8 cellular contexts compared by ENCODE assay signal in the genomic region with DNA sequence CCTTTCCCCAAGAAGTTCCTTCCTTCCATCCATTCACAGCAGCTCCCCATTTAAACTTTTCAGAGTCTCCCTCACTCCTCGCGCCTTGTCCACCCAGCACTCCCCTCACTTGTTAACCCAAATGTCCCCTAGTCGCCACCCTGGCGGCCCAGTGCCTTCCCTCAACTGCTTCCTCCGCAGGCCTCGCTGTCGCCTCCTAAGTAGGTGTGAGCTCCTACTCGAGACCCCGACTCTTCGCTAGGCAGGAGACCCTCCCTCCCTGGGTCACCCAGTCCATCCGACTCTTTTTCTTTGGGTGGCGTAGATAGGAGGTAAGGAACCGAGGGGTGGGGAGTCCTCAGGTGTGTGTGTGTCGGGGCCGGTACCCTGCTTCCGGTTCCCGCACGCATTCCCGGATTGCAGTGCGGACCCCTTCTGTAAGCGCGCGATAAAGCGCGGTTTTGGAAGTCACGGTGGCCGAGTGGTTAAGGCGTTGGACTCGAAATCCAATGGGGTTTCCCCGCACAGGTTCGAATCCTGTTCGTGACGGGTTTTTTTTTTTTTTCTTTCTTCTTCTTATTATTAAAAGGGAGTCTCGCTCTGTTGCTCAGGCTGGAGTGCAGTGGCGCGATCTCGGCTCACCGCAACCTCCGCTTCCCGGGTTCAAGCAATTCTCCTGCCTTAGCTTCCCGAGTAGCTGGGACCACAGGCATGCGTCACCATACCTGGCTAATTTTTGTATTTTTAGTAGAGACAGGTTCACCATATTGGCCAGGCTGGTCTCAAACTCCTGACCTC. TPM values are rescaled to one million over a fixed set of nuclear protein-coding genes. Genes with fewer than 3 reads are reported as not detected.
DNase-seq lines count a peak whose midpoint lies in the region; ATAC-seq and TF ChIP-seq lines count a peak whose summit lies in the region.

No MANE protein-coding gene starts in this region.

- no peak for TF ChIP-seq CTCF in kidney epithelial cell (IDR thresholded peaks at IDR 0.05; ENCODE audit: insufficient read depth, low read length, poor library complexity, severe bottlenecking)

- peak; percentile 41 for ATAC-seq in GM18909 (IDR thresholded peaks at IDR 0.05; ENCODE audit: poor library complexity, unreplicated experiment)
- ATAC-seq in HG03175 (IDR thresholded peaks at IDR 0.05; ENCODE audit: unreplicated experiment): peak; percentile 42
- no peak for ATAC-seq in GM18861 (IDR thresholded peaks at IDR 0.05; ENCODE audit: unreplicated experiment)

- H3K36me3 ChIP-seq in kidney epithelial cell (ENCODE audit: control insufficient read depth, insufficient read depth, low read length): no peaks in the 10 kb centered on the region

- no peaks in the 10 kb centered on the region for H3K27me3 ChIP-seq in kidney epithelial cell (ENCODE audit: control insufficient read depth, insufficient read depth, low read length)

- peak overlapping the region; percentile 77 for H3K4me3 ChIP-seq in kidney epithelial cell (ENCODE audit: low read depth, low read length)

- DNase-seq in NCI-H446 (lab: John Stamatoyannopoulos, UW): peak; percentile 75 to 93
- peak; percentile 87 for DNase-seq in activated CD4-positive, alpha-beta T cell treated with anti-CD3 and anti-CD28 coated beads for 24 hours (ENCODE audit: low read depth in 2 of 2)
- peak; percentile 77 for DNase-seq in cerebellum (ENCODE audit: low spot score)
- no peak for DNase-seq in kidney epithelial cell (ENCODE audit: low read depth)
- peak; percentile 77 to 94 (median 89) for DNase-seq in stimulated activated CD4-positive, alpha-beta T cell treated with anti-CD3 and anti-CD28 coated beads, Interleukin-12 subunit alpha, Interleukin-12 subunit beta, amount 100 ng/mL, for 48 hours (ENCODE audit: low read depth in 2 of 3, low spot score in 1 of 3)

RNA-seq across cellular contexts. Expression of a gene that starts 0.8 kb away (rescaled TPM):
- 96.5 TPM for total RNA-seq in cerebellum
- total RNA-seq in kidney epithelial cell: 33.7 and 40.5 TPM in 2 replicates

RNA-seq across cellular contexts. Expression of a gene that starts 31.6 kb away (rescaled TPM):
- total RNA-seq in cerebellum: 64.3 TPM
- total RNA-seq in kidney epithelial cell: 77.4 and 94.0 TPM in 2 replicates

RNA-seq across cellular contexts. Expression of a gene that starts 31.9 kb away (rescaled TPM):
- 332 TPM for total RNA-seq in cerebellum
- total RNA-seq in kidney epithelial cell: 1,283 and 1,365 TPM in 2 replicates

RNA-seq across cellular contexts. Expression of a gene that starts 34.0 kb away (rescaled TPM):
- total RNA-seq in cerebellum: 13.8 TPM
- 38.9 and 47.6 TPM in 2 replicates for total RNA-seq in kidney epithelial cell

RNA-seq across cellular contexts. Expression of a gene that starts 37.7 kb away (rescaled TPM):
- total RNA-seq in cerebellum: 39.5 TPM
- 95.2 and 107 TPM in 2 replicates for total RNA-seq in kidney epithelial cell
